In the genomic region with DNA sequence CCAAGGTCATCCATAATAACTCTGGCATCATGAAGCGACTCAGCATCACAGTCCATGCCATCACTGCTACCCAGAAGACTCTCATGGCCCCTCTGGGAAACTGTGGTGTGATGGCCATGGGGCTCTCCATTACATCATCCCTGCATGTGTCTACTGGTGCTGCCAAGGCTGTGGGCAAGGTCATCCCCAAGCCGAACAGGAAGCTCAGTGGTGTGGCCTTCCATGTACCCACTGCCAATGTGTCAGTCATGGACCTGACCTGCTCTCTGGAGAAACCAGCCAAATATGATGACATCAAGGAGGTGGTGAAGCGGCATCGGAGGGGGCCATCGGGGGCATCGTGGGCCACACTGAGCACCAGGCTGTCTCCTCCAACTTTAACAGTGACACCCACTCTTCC, we compare ENCODE assay signal across 19 cellular contexts.
"Had no signal": no experiment of that assay in that cellular context is flagged by ENCODE, and none has a peak within 500 bp of the region (broad histone marks: within the 10 kb centered on the region; RNA-seq: fewer than 3 reads in every experiment).

No MANE protein-coding gene starts in this region.

- H3K4me3 ChIP-seq: colonic mucosa, esophagus squamous epithelium, gastroesophageal sphincter, smooth muscle cell, transverse colon had no signal

- H3K9me3 ChIP-seq: colonic mucosa, esophagus squamous epithelium, gastroesophageal sphincter, transverse colon had no signal

- H3K27me3 ChIP-seq: colonic mucosa, esophagus squamous epithelium, gastroesophageal sphincter, transverse colon had no signal

- H3K4me1 ChIP-seq: colonic mucosa had no signal

- H3K36me3 ChIP-seq: colonic mucosa, esophagus squamous epithelium, gastroesophageal sphincter, transverse colon had no signal

- H3K27ac ChIP-seq: colonic mucosa, gastroesophageal sphincter, transverse colon had no signal

- DNase-seq: activated CD4-positive, alpha-beta T cell treated with anti-CD3 and anti-CD28 coated beads, Interleukin-2, amount 10 ng/mL, durations not matched to agents 7 days and 5 days; activated CD8-positive, alpha-beta memory T cell treated with anti-CD3 and anti-CD28 coated beads, Interleukin-2, amount 50 U/mL, for 4 hours; activated naive CD4-positive, alpha-beta T cell; activated T-cell treated with anti-CD3 and anti-CD28 coated beads, Interleukin-2, amount 50 U/mL, for 4 hours; colonic mucosa; esophagus squamous epithelium; head of caudate nucleus; islet precursor cell; left cardiac atrium; stimulated activated CD4-positive, alpha-beta T cell treated with anti-CD3 and anti-CD28 coated beads, Interleukin-2, amount 100 ng/mL, for 48 hours; stimulated activated CD8-positive, alpha-beta memory T cell treated with anti-CD3 and anti-CD28 coated beads, Interleukin-4, amount 100 ng/mL, for 48 hours; stimulated activated naive B cell treated with anti-CD40 and anti-IgM and Interleukin-4, amounts not matched to agents 10 μg/mL and 1 μg/mL and 100 μg/mL, for 72 hours; SW 1271; T-helper 17 cell; transverse colon had no signal

- ATAC-seq: activated CD4-positive, CD25-positive, alpha-beta regulatory T cell treated with anti-CD3 and anti-CD28 coated beads, Interleukin-2, amount 50 U/mL, for 24 hours; activated T-cell treated with anti-CD3 and anti-CD28 coated beads, Interleukin-2, amount 50 U/mL, for 4 hours; gastroesophageal sphincter; left cardiac atrium; sciatic nerve; stimulated activated naive B cell treated with anti-CD40 and anti-IgM and Interleukin-4, amounts not matched to agents 10 μg/mL and 1 μg/mL and 100 μg/mL, for 72 hours had no signal
